Comparison of ENCODE assay signal across 8 cellular contexts in the genomic region with DNA sequence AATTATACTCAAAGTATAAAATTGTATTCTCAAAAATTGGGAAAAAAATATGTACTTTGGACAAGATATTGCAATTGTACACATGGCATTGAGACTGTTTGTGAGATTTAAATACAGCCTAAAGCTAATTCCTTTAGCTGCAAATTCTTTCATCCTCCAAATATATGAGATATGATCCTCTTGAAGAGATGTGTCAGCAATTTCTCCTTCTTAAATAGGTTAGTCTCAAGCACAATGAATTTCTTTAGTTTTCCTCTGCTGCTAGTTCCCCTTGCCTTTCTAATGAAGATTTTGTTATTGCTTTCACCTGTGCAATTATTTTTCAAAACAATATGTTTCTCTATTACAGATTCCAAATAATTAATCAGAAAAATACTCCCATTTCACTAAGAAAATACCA.
"Had no signal": no experiment of that assay in that cellular context is flagged by ENCODE, and none has a peak within 500 bp of the region (broad histone marks: within the 10 kb centered on the region; RNA-seq: fewer than 3 reads in every experiment).

No MANE protein-coding gene starts in this region.

- H3K4me1 ChIP-seq: HAP-1 had no signal

- FAIRE-seq: HTR-8/SVneo had no signal

- DNase-seq: H7, HFFc6, Kasumi-1, KBM-7 had no signal

- H3K36me3 ChIP-seq: HAP-1 had no signal

- H3K4me3 ChIP-seq: GM23338, HAP-1 had no signal

- H2AFZ ChIP-seq: GM23338 had no signal

- H3K4me2 ChIP-seq: GM23338 had no signal

- ATAC-seq: GM23338, HCT116 had no signal

- H3K9me3 ChIP-seq: HAP-1 had no signal
